Comparison of ENCODE assay signal across 8 cellular contexts in the genomic region with DNA sequence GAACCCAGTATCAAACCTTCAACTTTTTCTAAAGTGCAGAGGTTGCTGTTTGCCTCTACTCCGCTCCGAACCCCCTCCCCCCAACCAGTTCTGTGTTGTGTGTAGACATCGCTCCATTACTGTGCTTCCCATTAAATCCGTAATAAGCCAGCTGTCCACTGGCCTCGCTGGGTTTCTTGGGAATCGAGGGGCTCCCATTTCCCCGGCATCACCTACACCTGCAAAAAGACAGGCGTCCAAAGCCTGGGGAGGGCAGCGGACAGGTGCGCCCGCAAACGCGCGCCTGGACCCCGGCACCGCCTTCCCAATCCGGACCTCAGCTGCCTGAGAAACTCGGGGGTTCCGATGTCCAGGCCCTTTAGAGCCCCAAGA. TPM values are rescaled to one million over a fixed set of nuclear protein-coding genes. Genes with fewer than 3 reads are reported as not detected.
A peak's percentile ranks its signal among the peaks of the same experiment; 100 is the strongest.
DNase-seq lines count a peak whose midpoint lies in the region; ATAC-seq and TF ChIP-seq lines count a peak whose summit lies in the region.

No MANE protein-coding gene starts in this region.

- H3K27me3 Mint-ChIP-seq in activated naive CD4-positive, alpha-beta T cell treated with anti-CD3 and anti-CD28 coated beads, Interleukin-2, amount 10 ng/mL, durations not matched to agents 7 days and 5 days, result peaks cover 28% of the 10 kb centered on the region

- intact Hi-C loops in gastrocnemius medialis (cut with DNase I; ENCODE audit: low total_unique reads), result no loop called here

- peak overlapping the region; percentile 82 for H3K4me3 Mint-ChIP-seq in activated naive CD4-positive, alpha-beta T cell treated with anti-CD3 and anti-CD28 coated beads, Interleukin-2, amount 10 ng/mL, durations not matched to agents 7 days and 5 days

- CTCF ChIA-PET in activated naive CD4-positive, alpha-beta T cell treated with anti-CD3 and anti-CD28 coated beads, Interleukin-2, amount 10 ng/mL, durations not matched to agents 7 days and 5 days (lab: Charles Lee), result no interaction called here

- no peak for TF ChIP-seq POLR2A in gastrocnemius medialis (IDR thresholded peaks at IDR 0.05)

- H3K27me3 ChIP-seq in SJCRH30 (no peaks in the 10 kb centered on the region), gastrocnemius medialis (peaks cover 10 to 17% (median 15%) of the 10 kb centered on the region in 3 donors)

- H3K9me3 Mint-ChIP-seq in activated naive CD4-positive, alpha-beta T cell treated with anti-CD3 and anti-CD28 coated beads, Interleukin-2, amount 10 ng/mL, durations not matched to agents 7 days and 5 days, result no peaks in the 10 kb centered on the region

- H3K4me3 ChIP-seq in SJCRH30 (peak overlapping the region; percentile 81), fibroblast of villous mesenchyme (ENCODE audit: low read depth, low read length) (peak overlapping the region; percentile 79), gastrocnemius medialis (peak overlapping the region; percentile 66 to 96 (median 80))

- H3K36me3 Mint-ChIP-seq in activated naive CD4-positive, alpha-beta T cell treated with anti-CD3 and anti-CD28 coated beads, Interleukin-2, amount 10 ng/mL, durations not matched to agents 7 days and 5 days, result no peaks in the 10 kb centered on the region

- TF ChIP-seq CTCF in fibroblast of villous mesenchyme (IDR thresholded peaks at IDR 0.05; ENCODE audit: insufficient read depth, low read depth, low read length) (no peak), gastrocnemius medialis (IDR thresholded peaks at IDR 0.05 in 4 of 5, conservative IDR thresholded peaks at IDR 0.05 in 1 of 5) (no peak)

- H3K36me3 ChIP-seq in SJCRH30 (no peaks in the 10 kb centered on the region; the same call in 1 of the 2 replicates), gastrocnemius medialis (no peaks in the 10 kb centered on the region)

- H3K27ac Mint-ChIP-seq in activated naive CD4-positive, alpha-beta T cell treated with anti-CD3 and anti-CD28 coated beads, Interleukin-2, amount 10 ng/mL, durations not matched to agents 7 days and 5 days, result peak overlapping the region; percentile 12

- DNase-seq in activated naive CD4-positive, alpha-beta T cell treated with anti-CD3 and anti-CD28 coated beads, Interleukin-2, amount 10 ng/mL, durations not matched to agents 7 days and 5 days, result no peak
- DNase-seq in activated naive CD4-positive, alpha-beta T cell (lab: John Stamatoyannopoulos, UW), result no peak
- DNase-seq in SJCRH30 (peak; percentile 20 to 47), fibroblast of villous mesenchyme (ENCODE audit: low read depth) (no peak), gastrocnemius medialis (no peak)
- DNase-seq in activated CD4-positive, CD25-positive, alpha-beta regulatory T cell treated with anti-CD3 and anti-CD28 coated beads, Interleukin-2, amount 50 U/mL, for 72 hours, result no peak

- peaks cover 42% of the 10 kb centered on the region for H3K4me1 Mint-ChIP-seq in activated naive CD4-positive, alpha-beta T cell treated with anti-CD3 and anti-CD28 coated beads, Interleukin-2, amount 10 ng/mL, durations not matched to agents 7 days and 5 days

- H3K9me3 ChIP-seq in SJCRH30 (replicated peaks) (no peaks in the 10 kb centered on the region), gastrocnemius medialis (no peaks in the 10 kb centered on the region)

- H3K4me1 ChIP-seq in SJCRH30 (peaks cover 13% of the 10 kb centered on the region), gastrocnemius medialis (peaks cover 11 to 15% of the 10 kb centered on the region in 2 donors)

- in situ Hi-C loops in gastrocnemius medialis (cut with MboI; ENCODE audit: low sequenced_read_pairs in 4 of 4), result loop anchor here in 3 of 4 donors (25.0 kb wide), 2 partner anchors 381 to 1456 kb away; no protein-coding TSS in a partner anchor

- H3K27ac ChIP-seq in SJCRH30 (peak overlapping the region; percentile 76), gastrocnemius medialis (no peak overlapping the region)

- no peak for ATAC-seq in gastrocnemius medialis
- ATAC-seq in HG03520 (IDR thresholded peaks at IDR 0.05; ENCODE audit: unreplicated experiment), result no peak
- ATAC-seq in GM18858 (IDR thresholded peaks at IDR 0.05; ENCODE audit: unreplicated experiment), result no peak

RNA-seq across cellular contexts. Expression of gene RTKN2, which starts 0.6 kb away (rescaled TPM):
- 11.7 and 13.3 TPM in 2 replicates for total RNA-seq in SJCRH30 (2014; rRNA removed; shearing (Covaris generic))
- total RNA-seq in fibroblast of villous mesenchyme (8.7 and 15.1 TPM in 2 replicates), gastrocnemius medialis (not detected)

Comparison
In these comparisons a context has a peak if more than half of its experiments do, and no peak if none do; other contexts are left out.
1. DNase-seq: peak in SJCRH30 (2 of 2); none in activated naive CD4-positive, alpha-beta T cell treated with anti-CD3 and anti-CD28 coated beads, Interleukin-2, amount 10 ng/mL, durations not matched to agents 7 days and 5 days (single experiment), activated naive CD4-positive, alpha-beta T cell (0 of 4), fibroblast of villous mesenchyme (single experiment), gastrocnemius medialis (0 of 2) and activated CD4-positive, CD25-positive, alpha-beta regulatory T cell treated with anti-CD3 and anti-CD28 coated beads, Interleukin-2, amount 50 U/mL, for 72 hours (single experiment).
2. Peak in every context shown above with its lines, with median percentiles within 50 percentile points of each other: H3K4me3 ChIP-seq.